In genomic region chr1:2078170-2078569, GRCh38 we compare ENCODE assay signal across 17 cellular contexts. TPM values are rescaled to one million over a fixed set of nuclear protein-coding genes. Genes with fewer than 3 reads are reported as not detected.
A peak's percentile ranks its signal among the peaks of the same experiment; 100 is the strongest.
DNase-seq lines count a peak whose midpoint lies in the region; ATAC-seq lines count a peak whose summit lies in the region.
"Had no signal": no experiment of that assay in that cellular context is flagged by ENCODE, and none has a peak within 500 bp of the region (broad histone marks: within the 10 kb centered on the region; RNA-seq: fewer than 3 reads in every experiment).

No MANE protein-coding gene starts in this region.

- H3K4ac ChIP-seq in trophoblast cell (ENCODE audit: low read depth, low read length): no peak overlapping the region

- H3K36me3 ChIP-seq in BLaER1 (peaks cover 42% of the 10 kb centered on the region), adipocyte (ENCODE audit: control insufficient read depth, insufficient read depth, low read length, severe bottlenecking) (no peaks in the 10 kb centered on the region), trophoblast cell (ENCODE audit: control insufficient read depth in 1 of 2, insufficient read depth in 2 of 2, low read length in 2 of 2) (peaks cover 27 to 47% of the 10 kb centered on the region in 2 experiments)
- H3K36me3 ChIP-seq in BLaER1 treated with 17β-estradiol and CSF1 and Interleukin-3, amounts not matched to agents 10 nM and 100 nM: peaks cover 0 to 23% (median 18%) of the 10 kb centered on the region in 11 experiments; a peak in 12 of 22 replicates
- H3K36me3 ChIP-seq: BE2C had no signal

- WGBS in trophoblast cell (ENCODE audit: extremely low coverage, insufficient coverage, insufficient read length): no CpG with 5 or more reads among the region's 7 CpGs

- H2AK5ac ChIP-seq in trophoblast cell (ENCODE audit: low read length): no peak overlapping the region

- H4K91ac ChIP-seq in trophoblast cell (ENCODE audit: low read depth, low read length): no peak overlapping the region

- no peaks in the 10 kb centered on the region for H3K79me1 ChIP-seq in trophoblast cell (ENCODE audit: low read length)

- H2BK120ac ChIP-seq in trophoblast cell (ENCODE audit: insufficient read depth, low read length, poor library complexity): no peak overlapping the region

- no peak overlapping the region for H3K23ac ChIP-seq in trophoblast cell (ENCODE audit: low read length)

- H2BK12ac ChIP-seq in trophoblast cell (ENCODE audit: low read length): no peak overlapping the region

- H3K27me3 ChIP-seq in BLaER1 (peaks cover 49% of the 10 kb centered on the region), adipocyte (replicated peaks; ENCODE audit: control insufficient read depth, insufficient read depth, low read length) (peaks cover 7% of the 10 kb centered on the region), trophoblast cell (ENCODE audit: insufficient read depth, low read length) (no peaks in the 10 kb centered on the region)
- H3K27me3 ChIP-seq in BLaER1 treated with 17β-estradiol and CSF1 and Interleukin-3, amounts not matched to agents 10 nM and 100 nM: peaks cover 44 to 54% (median 48%) of the 10 kb centered on the region in 11 experiments; a peak in 21 of 22 replicates

- H3K79me2 ChIP-seq in trophoblast cell (ENCODE audit: control insufficient read depth, insufficient read depth, low read length, poor library complexity): no peaks in the 10 kb centered on the region

- no peak overlapping the region for H3K14ac ChIP-seq in trophoblast cell (ENCODE audit: low read length)

- H4K20me1 ChIP-seq in BLaER1: peaks cover 56% of the 10 kb centered on the region
- peaks cover 0 to 20% (median 0%) of the 10 kb centered on the region in 11 experiments; a peak in 8 of 22 replicates for H4K20me1 ChIP-seq in BLaER1 treated with 17β-estradiol and CSF1 and Interleukin-3, amounts not matched to agents 10 nM and 100 nM

- no peak for ATAC-seq in HG02623 (IDR thresholded peaks at IDR 0.05; ENCODE audit: unreplicated experiment)
- ATAC-seq: GM12878 had no signal

- H3K4me3 ChIP-seq in BLaER1: peak overlapping the region; percentile 83; the same call in 1 of the 2 replicates
- H3K4me3 ChIP-seq in BLaER1 treated with 17β-estradiol and CSF1 and Interleukin-3, amounts not matched to agents 10 nM and 100 nM: peak overlapping the region in 6 of 10 experiments; percentile 4 to 77 (median 12); a peak in 6 of 20 replicates
- H3K4me3 ChIP-seq in adipocyte (ENCODE audit: low read length): peak overlapping the region; percentile 18
- H3K4me3 ChIP-seq in trophoblast cell (ENCODE audit: low read depth, low read length): no peak overlapping the region
- H3K4me3 ChIP-seq: GM12878 had no signal

- H4K8ac ChIP-seq in trophoblast cell (ENCODE audit: low read depth, low read length): no peak overlapping the region

- H4K12ac ChIP-seq in trophoblast cell (ENCODE audit: low read depth, low read length): no peak overlapping the region

- peak overlapping the region; percentile 27 for H3K18ac ChIP-seq in trophoblast cell (ENCODE audit: low read length)

- peak overlapping the region; percentile 79; the same call in 1 of the 2 replicates for H3K27ac ChIP-seq in BLaER1
- peak overlapping the region in 3 of 11 experiments; percentile 79 to 80 (median 80); a peak in 4 of 22 replicates for H3K27ac ChIP-seq in BLaER1 treated with 17β-estradiol and CSF1 and Interleukin-3, amounts not matched to agents 10 nM and 100 nM
- no peak overlapping the region for H3K27ac ChIP-seq in trophoblast cell (ENCODE audit: low read depth, low read length)

- no peak overlapping the region for H2BK5ac ChIP-seq in trophoblast cell (ENCODE audit: low read depth, low read length, poor library complexity)

- H3K9me3 ChIP-seq in BLaER1 (peaks cover 43% of the 10 kb centered on the region), adipocyte (ENCODE audit: control insufficient read depth, low read length) (peaks cover 25% of the 10 kb centered on the region), trophoblast cell (ENCODE audit: insufficient read depth, low read depth, low read length) (peaks cover 15% of the 10 kb centered on the region)
- H3K9me3 ChIP-seq in BLaER1 treated with 17β-estradiol and CSF1 and Interleukin-3, amounts not matched to agents 10 nM and 100 nM (replicated peaks in 1 of 11): peaks cover 31 to 47% (median 40%) of the 10 kb centered on the region in 11 experiments

- no peak for DNase-seq in adipocyte (ENCODE audit: low read depth)
- DNase-seq in trophoblast cell: no peak
- no peak for DNase-seq in NK-92 (lab: John Stamatoyannopoulos, UW; ENCODE audit: unreplicated experiment)
- DNase-seq: ACHN; BE2C; Calu3; CD4-positive, alpha-beta memory T cell; DMS79 treated with DMSO at 0.1 percent for 48 hours; GOT3; H7; KG1 had no signal

- H3K4me2 ChIP-seq in BLaER1: peak overlapping the region; percentile 98
- peak overlapping the region in 1 of 11 experiments; percentile 99; a peak in 1 of 22 replicates for H3K4me2 ChIP-seq in BLaER1 treated with 17β-estradiol and CSF1 and Interleukin-3, amounts not matched to agents 10 nM and 100 nM
- H3K4me2 ChIP-seq in trophoblast cell (ENCODE audit: low read length): no peak overlapping the region

- H3K9ac ChIP-seq in BLaER1: no peak overlapping the region
- no peak overlapping the region for H3K9ac ChIP-seq in BLaER1 treated with 17β-estradiol and CSF1 and Interleukin-3, amounts not matched to agents 10 nM and 100 nM
- H3K9ac ChIP-seq in adipocyte (ENCODE audit: low read length): no peak overlapping the region
- no peak overlapping the region for H3K9ac ChIP-seq in trophoblast cell (ENCODE audit: low read length)

- no peak overlapping the region for H2AFZ ChIP-seq in trophoblast cell (ENCODE audit: insufficient read depth, low read length, poor library complexity)

- H3K4me1 ChIP-seq in BLaER1: peaks cover 69% of the 10 kb centered on the region
- peaks cover 17 to 65% (median 39%) of the 10 kb centered on the region in 10 experiments for H3K4me1 ChIP-seq in BLaER1 treated with 17β-estradiol and CSF1 and Interleukin-3, amounts not matched to agents 10 nM and 100 nM
- H3K4me1 ChIP-seq in adipocyte (ENCODE audit: control insufficient read depth, insufficient read depth, low read length): no peaks in the 10 kb centered on the region
- no peaks in the 10 kb centered on the region for H3K4me1 ChIP-seq in trophoblast cell (ENCODE audit: control insufficient read depth in 1 of 2, insufficient read depth in 2 of 2, low read length in 2 of 2)
- H3K4me1 ChIP-seq: BE2C had no signal

RNA-seq across cellular contexts. Expression of gene PRKCZ, which starts 28.0 kb away (rescaled TPM):
- polyA plus RNA-seq in trophoblast cell (2013): 232 and 240 TPM in 2 replicates

RNA-seq across cellular contexts. Expression of gene GABRD, which starts 59.0 kb away (rescaled TPM):
- 0.05 and 0.08 TPM in 2 replicates for polyA plus RNA-seq in trophoblast cell (2013)
- polyA plus RNA-seq: CD14-positive monocyte; CD4-positive, alpha-beta memory T cell; GM12878; IgD-negative memory B cell had no signal
